1 cellular context compared by ENCODE assay signal in the genomic region with DNA sequence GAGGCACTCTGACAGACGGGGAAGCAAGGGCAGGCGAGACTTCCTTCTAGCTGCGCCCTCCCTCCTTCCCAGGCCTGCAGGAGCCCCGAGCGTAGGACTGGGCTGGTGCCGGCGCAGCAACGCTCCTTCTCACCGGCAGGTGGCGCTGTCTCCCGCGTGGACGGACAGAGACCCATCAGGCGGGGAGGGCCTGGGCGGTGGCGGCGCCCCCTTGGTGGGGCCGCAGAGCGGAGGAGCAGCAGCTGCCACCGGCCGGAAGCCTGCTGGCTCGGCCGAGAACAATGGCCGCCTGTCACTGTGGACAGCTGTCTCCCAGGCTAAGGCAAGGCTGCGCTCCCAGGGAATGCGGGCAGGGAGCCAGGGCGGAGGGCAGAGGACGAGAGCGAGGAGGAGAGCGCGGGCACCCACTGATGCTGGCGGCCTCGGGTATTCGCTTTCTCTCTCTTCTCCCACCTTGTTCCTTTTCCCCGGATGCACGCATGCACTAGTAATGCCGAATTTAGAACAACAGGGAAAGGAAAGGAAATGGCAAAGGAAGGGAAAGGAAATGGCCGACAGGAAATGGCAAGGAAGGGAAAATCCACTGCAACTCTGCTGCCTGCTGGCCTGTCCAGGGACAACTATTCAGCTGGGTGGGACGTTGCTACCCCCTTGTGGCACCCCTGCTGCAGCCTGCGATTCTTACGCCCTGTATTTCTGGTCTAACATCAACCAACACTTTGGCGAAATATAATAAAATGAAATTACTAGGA.
TF ChIP-seq lines count a peak whose summit lies in the region.

No MANE protein-coding gene starts in this region.

TF ChIP-seq in HepG2, 621 proteins besides CTCF, POLR2A, EP300 and RAD21 (continued from another document and continues in another):
- TF ChIP-seq, protein P1, sequence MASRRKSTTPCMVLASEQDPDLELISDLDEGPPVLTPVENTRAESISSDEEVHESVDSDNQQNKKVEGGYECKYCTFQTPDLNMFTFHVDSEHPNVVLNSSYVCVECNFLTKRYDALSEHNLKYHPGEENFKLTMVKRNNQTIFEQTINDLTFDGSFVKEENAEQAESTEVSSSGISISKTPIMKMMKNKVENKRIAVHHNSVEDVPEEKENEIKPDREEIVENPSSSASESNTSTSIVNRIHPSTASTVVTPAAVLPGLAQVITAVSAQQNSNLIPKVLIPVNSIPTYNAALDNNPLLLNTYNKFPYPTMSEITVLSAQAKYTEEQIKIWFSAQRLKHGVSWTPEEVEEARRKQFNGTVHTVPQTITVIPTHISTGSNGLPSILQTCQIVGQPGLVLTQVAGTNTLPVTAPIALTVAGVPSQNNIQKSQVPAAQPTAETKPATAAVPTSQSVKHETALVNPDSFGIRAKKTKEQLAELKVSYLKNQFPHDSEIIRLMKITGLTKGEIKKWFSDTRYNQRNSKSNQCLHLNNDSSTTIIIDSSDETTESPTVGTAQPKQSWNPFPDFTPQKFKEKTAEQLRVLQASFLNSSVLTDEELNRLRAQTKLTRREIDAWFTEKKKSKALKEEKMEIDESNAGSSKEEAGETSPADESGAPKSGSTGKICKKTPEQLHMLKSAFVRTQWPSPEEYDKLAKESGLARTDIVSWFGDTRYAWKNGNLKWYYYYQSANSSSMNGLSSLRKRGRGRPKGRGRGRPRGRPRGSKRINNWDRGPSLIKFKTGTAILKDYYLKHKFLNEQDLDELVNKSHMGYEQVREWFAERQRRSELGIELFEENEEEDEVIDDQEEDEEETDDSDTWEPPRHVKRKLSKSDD (CRISPR knock-in tag; IDR thresholded peaks at IDR 0.05; ENCODE audit: low read depth) = peak; percentile 80; the same call in 1 of the 2 replicates
- TF ChIP-seq NR2F6 (IDR thresholded peaks at IDR 0.05) = no peak
- TF ChIP-seq NR2F6 (CRISPR knock-in tag; IDR thresholded peaks at IDR 0.05) = peak; percentile 10; the same call in 1 of the 2 replicates
- TF ChIP-seq, protein P2, sequence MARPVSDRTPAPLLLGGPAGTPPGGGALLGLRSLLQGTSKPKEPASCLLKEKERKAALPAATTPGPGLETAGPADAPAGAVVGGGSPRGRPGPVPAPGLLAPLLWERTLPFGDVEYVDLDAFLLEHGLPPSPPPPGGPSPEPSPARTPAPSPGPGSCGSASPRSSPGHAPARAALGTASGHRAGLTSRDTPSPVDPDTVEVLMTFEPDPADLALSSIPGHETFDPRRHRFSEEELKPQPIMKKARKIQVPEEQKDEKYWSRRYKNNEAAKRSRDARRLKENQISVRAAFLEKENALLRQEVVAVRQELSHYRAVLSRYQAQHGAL (CRISPR knock-in tag; IDR thresholded peaks at IDR 0.05; ENCODE audit: not compliant biosample characterization) = no peak
- TF ChIP-seq, protein P3, sequence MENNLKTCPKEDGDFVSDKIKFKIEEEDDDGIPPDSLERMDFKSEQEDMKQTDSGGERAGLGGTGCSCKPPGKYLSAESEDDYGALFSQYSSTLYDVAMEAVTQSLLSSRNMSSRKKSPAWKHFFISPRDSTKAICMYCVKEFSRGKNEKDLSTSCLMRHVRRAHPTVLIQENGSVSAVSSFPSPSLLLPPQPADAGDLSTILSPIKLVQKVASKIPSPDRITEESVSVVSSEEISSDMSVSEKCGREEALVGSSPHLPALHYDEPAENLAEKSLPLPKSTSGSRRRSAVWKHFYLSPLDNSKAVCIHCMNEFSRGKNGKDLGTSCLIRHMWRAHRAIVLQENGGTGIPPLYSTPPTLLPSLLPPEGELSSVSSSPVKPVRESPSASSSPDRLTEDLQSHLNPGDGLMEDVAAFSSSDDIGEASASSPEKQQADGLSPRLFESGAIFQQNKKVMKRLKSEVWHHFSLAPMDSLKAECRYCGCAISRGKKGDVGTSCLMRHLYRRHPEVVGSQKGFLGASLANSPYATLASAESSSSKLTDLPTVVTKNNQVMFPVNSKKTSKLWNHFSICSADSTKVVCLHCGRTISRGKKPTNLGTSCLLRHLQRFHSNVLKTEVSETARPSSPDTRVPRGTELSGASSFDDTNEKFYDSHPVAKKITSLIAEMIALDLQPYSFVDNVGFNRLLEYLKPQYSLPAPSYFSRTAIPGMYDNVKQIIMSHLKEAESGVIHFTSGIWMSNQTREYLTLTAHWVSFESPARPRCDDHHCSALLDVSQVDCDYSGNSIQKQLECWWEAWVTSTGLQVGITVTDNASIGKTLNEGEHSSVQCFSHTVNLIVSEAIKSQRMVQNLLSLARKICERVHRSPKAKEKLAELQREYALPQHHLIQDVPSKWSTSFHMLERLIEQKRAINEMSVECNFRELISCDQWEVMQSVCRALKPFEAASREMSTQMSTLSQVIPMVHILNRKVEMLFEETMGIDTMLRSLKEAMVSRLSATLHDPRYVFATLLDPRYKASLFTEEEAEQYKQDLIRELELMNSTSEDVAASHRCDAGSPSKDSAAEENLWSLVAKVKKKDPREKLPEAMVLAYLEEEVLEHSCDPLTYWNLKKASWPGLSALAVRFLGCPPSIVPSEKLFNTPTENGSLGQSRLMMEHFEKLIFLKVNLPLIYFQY (CRISPR knock-in tag; IDR thresholded peaks at IDR 0.05; ENCODE audit: borderline replicate concordance) = 0 out of 2 replicates have a peak, but pooled peaks have one; percentile 36
- TF ChIP-seq ARNT2 (CRISPR knock-in tag; IDR thresholded peaks at IDR 0.05; ENCODE audit: low read depth) = peak; percentile 81
- no peak for TF ChIP-seq GATA4 (IDR thresholded peaks at IDR 0.05; ENCODE audit: borderline replicate concordance, low read depth)
- no peak for TF ChIP-seq NFYB (CRISPR knock-in tag; IDR thresholded peaks at IDR 0.05)
- peak; percentile 21 for TF ChIP-seq ZNF781 (CRISPR knock-in tag; IDR thresholded peaks at IDR 0.05; ENCODE audit: borderline replicate concordance, not compliant biosample characterization)
- peak; percentile 51; the same call in 1 of the 2 replicates for TF ChIP-seq GATAD2A (CRISPR knock-in tag; IDR thresholded peaks at IDR 0.05)
- TF ChIP-seq, protein P4, sequence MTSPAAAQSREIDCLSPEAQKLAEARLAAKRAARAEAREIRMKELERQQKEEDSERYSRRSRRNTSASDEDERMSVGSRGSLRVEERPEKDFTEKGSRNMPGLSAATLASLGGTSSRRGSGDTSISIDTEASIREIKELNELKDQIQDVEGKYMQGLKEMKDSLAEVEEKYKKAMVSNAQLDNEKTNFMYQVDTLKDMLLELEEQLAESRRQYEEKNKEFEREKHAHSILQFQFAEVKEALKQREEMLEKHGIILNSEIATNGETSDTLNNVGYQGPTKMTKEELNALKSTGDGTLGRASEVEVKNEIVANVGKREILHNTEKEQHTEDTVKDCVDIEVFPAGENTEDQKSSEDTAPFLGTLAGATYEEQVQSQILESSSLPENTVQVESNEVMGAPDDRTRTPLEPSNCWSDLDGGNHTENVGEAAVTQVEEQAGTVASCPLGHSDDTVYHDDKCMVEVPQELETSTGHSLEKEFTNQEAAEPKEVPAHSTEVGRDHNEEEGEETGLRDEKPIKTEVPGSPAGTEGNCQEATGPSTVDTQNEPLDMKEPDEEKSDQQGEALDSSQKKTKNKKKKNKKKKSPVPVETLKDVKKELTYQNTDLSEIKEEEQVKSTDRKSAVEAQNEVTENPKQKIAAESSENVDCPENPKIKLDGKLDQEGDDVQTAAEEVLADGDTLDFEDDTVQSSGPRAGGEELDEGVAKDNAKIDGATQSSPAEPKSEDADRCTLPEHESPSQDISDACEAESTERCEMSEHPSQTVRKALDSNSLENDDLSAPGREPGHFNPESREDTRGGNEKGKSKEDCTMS (CRISPR knock-in tag; conservative IDR thresholded peaks at IDR 0.05) = no peak
- TF ChIP-seq TBX2 (CRISPR knock-in tag; IDR thresholded peaks at IDR 0.05; ENCODE audit: borderline replicate concordance) = peak; percentile 71
- peak; percentile 64 for TF ChIP-seq AGO2 (optimal IDR thresholded peaks at IDR 0.05; ENCODE audit: low read depth, low read length)
- no peak for TF ChIP-seq FOXO1 (CRISPR knock-in tag; IDR thresholded peaks at IDR 0.05)
- TF ChIP-seq, protein P5, sequence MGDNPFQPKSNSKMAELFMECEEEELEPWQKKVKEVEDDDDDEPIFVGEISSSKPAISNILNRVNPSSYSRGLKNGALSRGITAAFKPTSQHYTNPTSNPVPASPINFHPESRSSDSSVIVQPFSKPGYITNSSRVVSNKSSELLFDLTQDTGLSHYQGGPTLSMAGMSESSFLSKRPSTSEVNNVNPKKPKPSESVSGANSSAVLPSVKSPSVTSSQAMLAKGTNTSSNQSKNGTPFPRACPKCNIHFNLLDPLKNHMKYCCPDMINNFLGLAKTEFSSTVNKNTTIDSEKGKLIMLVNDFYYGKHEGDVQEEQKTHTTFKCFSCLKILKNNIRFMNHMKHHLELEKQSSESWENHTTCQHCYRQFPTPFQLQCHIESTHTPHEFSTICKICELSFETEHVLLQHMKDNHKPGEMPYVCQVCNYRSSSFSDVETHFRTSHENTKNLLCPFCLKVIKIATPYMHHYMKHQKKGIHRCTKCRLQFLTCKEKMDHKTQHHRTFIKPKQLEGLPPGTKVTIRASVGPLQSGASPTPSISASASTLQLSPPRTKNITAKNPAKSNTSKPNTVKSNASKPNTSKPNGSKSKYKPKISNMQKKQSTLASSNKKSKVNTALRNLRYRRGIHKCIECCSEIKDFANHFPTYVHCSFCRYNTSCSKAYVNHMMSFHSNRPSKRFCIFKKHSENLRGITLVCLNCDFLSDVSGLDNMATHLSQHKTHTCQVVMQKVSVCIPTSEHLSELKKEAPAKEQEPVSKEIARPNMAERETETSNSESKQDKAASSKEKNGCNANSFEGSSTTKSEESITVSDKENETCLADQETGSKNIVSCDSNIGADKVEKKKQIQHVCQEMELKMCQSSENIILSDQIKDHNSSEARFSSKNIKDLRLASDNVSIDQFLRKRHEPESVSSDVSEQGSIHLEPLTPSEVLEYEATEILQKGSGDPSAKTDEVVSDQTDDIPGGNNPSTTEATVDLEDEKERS (CRISPR knock-in tag; IDR thresholded peaks at IDR 0.05) = peak; percentile 79
- TF ChIP-seq, protein P6, sequence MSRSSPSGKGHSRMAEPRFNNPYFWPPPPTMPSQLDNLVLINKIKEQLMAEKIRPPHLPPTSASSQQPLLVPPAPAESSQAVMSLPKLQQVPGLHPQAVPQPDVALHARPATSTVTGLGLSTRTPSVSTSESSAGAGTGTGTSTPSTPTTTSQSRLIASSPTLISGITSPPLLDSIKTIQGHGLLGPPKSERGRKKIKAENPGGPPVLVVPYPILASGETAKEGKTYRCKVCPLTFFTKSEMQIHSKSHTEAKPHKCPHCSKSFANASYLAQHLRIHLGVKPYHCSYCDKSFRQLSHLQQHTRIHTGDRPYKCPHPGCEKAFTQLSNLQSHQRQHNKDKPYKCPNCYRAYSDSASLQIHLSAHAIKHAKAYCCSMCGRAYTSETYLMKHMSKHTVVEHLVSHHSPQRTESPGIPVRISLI (CRISPR knock-in tag; IDR thresholded peaks at IDR 0.05; ENCODE audit: borderline replicate concordance) = no peak
- no peak for TF ChIP-seq POLR2AphosphoS5 (IDR thresholded peaks at IDR 0.05; ENCODE audit: low read depth, low read length)
- TF ChIP-seq, protein P7, sequence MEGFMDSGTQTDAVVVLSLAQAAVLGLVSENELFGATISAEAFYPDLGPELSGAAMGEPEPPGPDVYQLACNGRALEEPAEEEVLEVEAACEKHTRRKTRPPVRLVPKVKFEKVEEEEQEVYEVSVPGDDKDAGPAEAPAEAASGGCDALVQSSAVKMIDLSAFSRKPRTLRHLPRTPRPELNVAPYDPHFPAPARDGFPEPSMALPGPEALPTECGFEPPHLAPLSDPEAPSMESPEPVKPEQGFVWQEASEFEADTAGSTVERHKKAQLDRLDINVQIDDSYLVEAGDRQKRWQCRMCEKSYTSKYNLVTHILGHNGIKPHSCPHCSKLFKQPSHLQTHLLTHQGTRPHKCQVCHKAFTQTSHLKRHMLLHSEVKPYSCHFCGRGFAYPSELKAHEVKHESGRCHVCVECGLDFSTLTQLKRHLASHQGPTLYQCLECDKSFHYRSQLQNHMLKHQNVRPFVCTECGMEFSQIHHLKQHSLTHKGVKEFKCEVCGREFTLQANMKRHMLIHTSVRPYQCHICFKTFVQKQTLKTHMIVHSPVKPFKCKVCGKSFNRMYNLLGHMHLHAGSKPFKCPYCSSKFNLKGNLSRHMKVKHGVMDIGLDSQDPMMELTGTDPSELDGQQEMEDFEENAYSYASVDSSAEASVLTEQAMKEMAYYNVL (CRISPR knock-in tag; IDR thresholded peaks at IDR 0.05; ENCODE audit: borderline replicate concordance) = peak; percentile 79; the same call in 1 of the 2 replicates
- no peak for TF ChIP-seq JDP2 (CRISPR knock-in tag; IDR thresholded peaks at IDR 0.05; ENCODE audit: borderline replicate concordance)
- TF ChIP-seq, protein P8, sequence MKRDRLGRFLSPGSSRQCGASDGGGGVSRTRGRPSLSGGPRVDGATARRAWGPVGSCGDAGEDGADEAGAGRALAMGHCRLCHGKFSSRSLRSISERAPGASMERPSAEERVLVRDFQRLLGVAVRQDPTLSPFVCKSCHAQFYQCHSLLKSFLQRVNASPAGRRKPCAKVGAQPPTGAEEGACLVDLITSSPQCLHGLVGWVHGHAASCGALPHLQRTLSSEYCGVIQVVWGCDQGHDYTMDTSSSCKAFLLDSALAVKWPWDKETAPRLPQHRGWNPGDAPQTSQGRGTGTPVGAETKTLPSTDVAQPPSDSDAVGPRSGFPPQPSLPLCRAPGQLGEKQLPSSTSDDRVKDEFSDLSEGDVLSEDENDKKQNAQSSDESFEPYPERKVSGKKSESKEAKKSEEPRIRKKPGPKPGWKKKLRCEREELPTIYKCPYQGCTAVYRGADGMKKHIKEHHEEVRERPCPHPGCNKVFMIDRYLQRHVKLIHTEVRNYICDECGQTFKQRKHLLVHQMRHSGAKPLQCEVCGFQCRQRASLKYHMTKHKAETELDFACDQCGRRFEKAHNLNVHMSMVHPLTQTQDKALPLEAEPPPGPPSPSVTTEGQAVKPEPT (CRISPR knock-in tag; IDR thresholded peaks at IDR 0.05; ENCODE audit: low read depth) = no peak
- peak; percentile 75; the same call in 1 of the 2 replicates for TF ChIP-seq YEATS2 (CRISPR knock-in tag; IDR thresholded peaks at IDR 0.05; ENCODE audit: borderline replicate concordance)
- TF ChIP-seq, protein P9, sequence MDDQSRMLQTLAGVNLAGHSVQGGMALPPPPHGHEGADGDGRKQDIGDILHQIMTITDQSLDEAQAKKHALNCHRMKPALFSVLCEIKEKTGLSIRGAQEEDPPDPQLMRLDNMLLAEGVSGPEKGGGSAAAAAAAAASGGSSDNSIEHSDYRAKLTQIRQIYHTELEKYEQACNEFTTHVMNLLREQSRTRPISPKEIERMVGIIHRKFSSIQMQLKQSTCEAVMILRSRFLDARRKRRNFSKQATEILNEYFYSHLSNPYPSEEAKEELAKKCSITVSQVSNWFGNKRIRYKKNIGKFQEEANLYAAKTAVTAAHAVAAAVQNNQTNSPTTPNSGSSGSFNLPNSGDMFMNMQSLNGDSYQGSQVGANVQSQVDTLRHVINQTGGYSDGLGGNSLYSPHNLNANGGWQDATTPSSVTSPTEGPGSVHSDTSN (CRISPR knock-in tag; IDR thresholded peaks at IDR 0.05; ENCODE audit: borderline replicate concordance) = no peak
- TF ChIP-seq MLLT10 (CRISPR knock-in tag; IDR thresholded peaks at IDR 0.05) = no peak
- TF ChIP-seq ZBTB20 (CRISPR knock-in tag; IDR thresholded peaks at IDR 0.05; ENCODE audit: borderline replicate concordance, low read depth) = no peak
- TF ChIP-seq REPIN1 (CRISPR knock-in tag; IDR thresholded peaks at IDR 0.05; ENCODE audit: borderline replicate concordance, low read depth) = peak; percentile 80; the same call in 1 of the 2 replicates
- no peak for TF ChIP-seq FOXA1 (IDR thresholded peaks at IDR 0.05)
- TF ChIP-seq FOXA1 (CRISPR knock-in tag; IDR thresholded peaks at IDR 0.05) = no peak
- TF ChIP-seq ZNF792 (CRISPR knock-in tag; IDR thresholded peaks at IDR 0.05) = peak; percentile 60; the same call in 1 of the 2 replicates
- TF ChIP-seq PCBP2 (optimal IDR thresholded peaks at IDR 0.05; ENCODE audit: low read depth, low read length, poor library complexity, severe bottlenecking) = no peak
- TF ChIP-seq MAZ (IDR thresholded peaks at IDR 0.05; ENCODE audit: borderline replicate concordance, low read depth, low read length) = peak; percentile 82; the same call in 1 of the 2 replicates
- TF ChIP-seq MAZ (CRISPR knock-in tag; IDR thresholded peaks at IDR 0.05; ENCODE audit: low read depth) = peak; percentile 91
- TF ChIP-seq, protein P10, sequence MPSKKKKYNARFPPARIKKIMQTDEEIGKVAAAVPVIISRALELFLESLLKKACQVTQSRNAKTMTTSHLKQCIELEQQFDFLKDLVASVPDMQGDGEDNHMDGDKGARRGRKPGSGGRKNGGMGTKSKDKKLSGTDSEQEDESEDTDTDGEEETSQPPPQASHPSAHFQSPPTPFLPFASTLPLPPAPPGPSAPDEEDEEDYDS (CRISPR knock-in tag; IDR thresholded peaks at IDR 0.05) = peak; percentile 58; the same call in 1 of the 2 replicates
